Comparison of ENCODE assay signal across 1 cellular context in the genomic region with DNA sequence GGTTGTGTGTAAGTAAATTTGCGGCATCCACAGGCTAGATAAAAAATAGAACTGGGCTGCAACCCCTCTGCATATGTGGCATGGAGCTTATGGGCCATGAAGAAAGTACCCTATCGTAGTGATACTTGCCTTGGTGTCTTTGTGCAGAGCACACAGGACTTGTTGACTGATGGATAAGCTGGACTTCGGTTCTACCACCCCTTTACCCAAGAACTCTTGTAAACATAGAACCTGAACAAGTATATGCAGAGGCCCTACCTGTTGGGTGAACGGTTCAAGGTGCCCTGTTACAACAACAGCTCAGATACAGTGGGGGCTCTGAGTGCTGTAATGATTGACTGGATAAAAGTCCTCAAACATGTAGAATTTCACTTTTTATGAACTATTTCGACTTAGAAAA.
A peak's percentile ranks its signal among the peaks of the same experiment; 100 is the strongest.
TF ChIP-seq lines count a peak whose summit lies in the region.

No MANE protein-coding gene starts in this region.

TF ChIP-seq in HepG2, 621 proteins besides CTCF, POLR2A, EP300 and RAD21 (continued from another document and continues in another):
- TF ChIP-seq, protein P1, sequence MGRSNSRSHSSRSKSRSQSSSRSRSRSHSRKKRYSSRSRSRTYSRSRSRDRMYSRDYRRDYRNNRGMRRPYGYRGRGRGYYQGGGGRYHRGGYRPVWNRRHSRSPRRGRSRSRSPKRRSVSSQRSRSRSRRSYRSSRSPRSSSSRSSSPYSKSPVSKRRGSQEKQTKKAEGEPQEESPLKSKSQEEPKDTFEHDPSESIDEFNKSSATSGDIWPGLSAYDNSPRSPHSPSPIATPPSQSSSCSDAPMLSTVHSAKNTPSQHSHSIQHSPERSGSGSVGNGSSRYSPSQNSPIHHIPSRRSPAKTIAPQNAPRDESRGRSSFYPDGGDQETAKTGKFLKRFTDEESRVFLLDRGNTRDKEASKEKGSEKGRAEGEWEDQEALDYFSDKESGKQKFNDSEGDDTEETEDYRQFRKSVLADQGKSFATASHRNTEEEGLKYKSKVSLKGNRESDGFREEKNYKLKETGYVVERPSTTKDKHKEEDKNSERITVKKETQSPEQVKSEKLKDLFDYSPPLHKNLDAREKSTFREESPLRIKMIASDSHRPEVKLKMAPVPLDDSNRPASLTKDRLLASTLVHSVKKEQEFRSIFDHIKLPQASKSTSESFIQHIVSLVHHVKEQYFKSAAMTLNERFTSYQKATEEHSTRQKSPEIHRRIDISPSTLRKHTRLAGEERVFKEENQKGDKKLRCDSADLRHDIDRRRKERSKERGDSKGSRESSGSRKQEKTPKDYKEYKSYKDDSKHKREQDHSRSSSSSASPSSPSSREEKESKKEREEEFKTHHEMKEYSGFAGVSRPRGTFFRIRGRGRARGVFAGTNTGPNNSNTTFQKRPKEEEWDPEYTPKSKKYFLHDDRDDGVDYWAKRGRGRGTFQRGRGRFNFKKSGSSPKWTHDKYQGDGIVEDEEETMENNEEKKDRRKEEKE (IDR thresholded peaks at IDR 0.05): no peak
- no peak for TF ChIP-seq ZNF337 (CRISPR knock-in tag; IDR thresholded peaks at IDR 0.05; ENCODE audit: borderline replicate concordance, low read depth)
- TF ChIP-seq KMT2A (CRISPR knock-in tag; IDR thresholded peaks at IDR 0.05): peak; percentile 81
- no peak for TF ChIP-seq ZNF225 (CRISPR knock-in tag; IDR thresholded peaks at IDR 0.05)
- TF ChIP-seq, protein P2, sequence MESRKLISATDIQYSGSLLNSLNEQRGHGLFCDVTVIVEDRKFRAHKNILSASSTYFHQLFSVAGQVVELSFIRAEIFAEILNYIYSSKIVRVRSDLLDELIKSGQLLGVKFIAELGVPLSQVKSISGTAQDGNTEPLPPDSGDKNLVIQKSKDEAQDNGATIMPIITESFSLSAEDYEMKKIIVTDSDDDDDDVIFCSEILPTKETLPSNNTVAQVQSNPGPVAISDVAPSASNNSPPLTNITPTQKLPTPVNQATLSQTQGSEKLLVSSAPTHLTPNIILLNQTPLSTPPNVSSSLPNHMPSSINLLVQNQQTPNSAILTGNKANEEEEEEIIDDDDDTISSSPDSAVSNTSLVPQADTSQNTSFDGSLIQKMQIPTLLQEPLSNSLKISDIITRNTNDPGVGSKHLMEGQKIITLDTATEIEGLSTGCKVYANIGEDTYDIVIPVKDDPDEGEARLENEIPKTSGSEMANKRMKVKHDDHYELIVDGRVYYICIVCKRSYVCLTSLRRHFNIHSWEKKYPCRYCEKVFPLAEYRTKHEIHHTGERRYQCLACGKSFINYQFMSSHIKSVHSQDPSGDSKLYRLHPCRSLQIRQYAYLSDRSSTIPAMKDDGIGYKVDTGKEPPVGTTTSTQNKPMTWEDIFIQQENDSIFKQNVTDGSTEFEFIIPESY (CRISPR knock-in tag; IDR thresholded peaks at IDR 0.05): no peak; the same call in 1 of the 2 replicates
- TF ChIP-seq, protein P3, sequence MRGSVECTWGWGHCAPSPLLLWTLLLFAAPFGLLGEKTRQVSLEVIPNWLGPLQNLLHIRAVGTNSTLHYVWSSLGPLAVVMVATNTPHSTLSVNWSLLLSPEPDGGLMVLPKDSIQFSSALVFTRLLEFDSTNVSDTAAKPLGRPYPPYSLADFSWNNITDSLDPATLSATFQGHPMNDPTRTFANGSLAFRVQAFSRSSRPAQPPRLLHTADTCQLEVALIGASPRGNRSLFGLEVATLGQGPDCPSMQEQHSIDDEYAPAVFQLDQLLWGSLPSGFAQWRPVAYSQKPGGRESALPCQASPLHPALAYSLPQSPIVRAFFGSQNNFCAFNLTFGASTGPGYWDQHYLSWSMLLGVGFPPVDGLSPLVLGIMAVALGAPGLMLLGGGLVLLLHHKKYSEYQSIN (CRISPR knock-in tag; IDR thresholded peaks at IDR 0.05; ENCODE audit: borderline replicate concordance): no peak
- no peak for TF ChIP-seq ZNF354B (CRISPR knock-in tag; IDR thresholded peaks at IDR 0.05)
- no peak for TF ChIP-seq ZNF44 (CRISPR knock-in tag; IDR thresholded peaks at IDR 0.05)
- TF ChIP-seq NFKB2 (CRISPR knock-in tag; IDR thresholded peaks at IDR 0.05; ENCODE audit: borderline replicate concordance): no peak
- TF ChIP-seq KDM2A (CRISPR knock-in tag; IDR thresholded peaks at IDR 0.05; ENCODE audit: borderline replicate concordance, low read depth): no peak
- TF ChIP-seq, protein P4, sequence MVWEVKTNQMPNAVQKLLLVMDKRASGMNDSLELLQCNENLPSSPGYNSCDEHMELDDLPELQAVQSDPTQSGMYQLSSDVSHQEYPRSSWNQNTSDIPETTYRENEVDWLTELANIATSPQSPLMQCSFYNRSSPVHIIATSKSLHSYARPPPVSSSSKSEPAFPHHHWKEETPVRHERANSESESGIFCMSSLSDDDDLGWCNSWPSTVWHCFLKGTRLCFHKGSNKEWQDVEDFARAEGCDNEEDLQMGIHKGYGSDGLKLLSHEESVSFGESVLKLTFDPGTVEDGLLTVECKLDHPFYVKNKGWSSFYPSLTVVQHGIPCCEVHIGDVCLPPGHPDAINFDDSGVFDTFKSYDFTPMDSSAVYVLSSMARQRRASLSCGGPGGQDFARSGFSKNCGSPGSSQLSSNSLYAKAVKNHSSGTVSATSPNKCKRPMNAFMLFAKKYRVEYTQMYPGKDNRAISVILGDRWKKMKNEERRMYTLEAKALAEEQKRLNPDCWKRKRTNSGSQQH (CRISPR knock-in tag; IDR thresholded peaks at IDR 0.05; ENCODE audit: low read depth): no peak
- peak; percentile 65; the same call in 1 of the 2 replicates for TF ChIP-seq PHF21A (CRISPR knock-in tag; IDR thresholded peaks at IDR 0.05)
- TF ChIP-seq ZNF747 (CRISPR knock-in tag; IDR thresholded peaks at IDR 0.05; ENCODE audit: borderline replicate concordance): no peak
- TF ChIP-seq RELA (CRISPR knock-in tag; IDR thresholded peaks at IDR 0.05): no peak
- no peak for TF ChIP-seq ZNF24 (IDR thresholded peaks at IDR 0.05)
- TF ChIP-seq, protein P5, sequence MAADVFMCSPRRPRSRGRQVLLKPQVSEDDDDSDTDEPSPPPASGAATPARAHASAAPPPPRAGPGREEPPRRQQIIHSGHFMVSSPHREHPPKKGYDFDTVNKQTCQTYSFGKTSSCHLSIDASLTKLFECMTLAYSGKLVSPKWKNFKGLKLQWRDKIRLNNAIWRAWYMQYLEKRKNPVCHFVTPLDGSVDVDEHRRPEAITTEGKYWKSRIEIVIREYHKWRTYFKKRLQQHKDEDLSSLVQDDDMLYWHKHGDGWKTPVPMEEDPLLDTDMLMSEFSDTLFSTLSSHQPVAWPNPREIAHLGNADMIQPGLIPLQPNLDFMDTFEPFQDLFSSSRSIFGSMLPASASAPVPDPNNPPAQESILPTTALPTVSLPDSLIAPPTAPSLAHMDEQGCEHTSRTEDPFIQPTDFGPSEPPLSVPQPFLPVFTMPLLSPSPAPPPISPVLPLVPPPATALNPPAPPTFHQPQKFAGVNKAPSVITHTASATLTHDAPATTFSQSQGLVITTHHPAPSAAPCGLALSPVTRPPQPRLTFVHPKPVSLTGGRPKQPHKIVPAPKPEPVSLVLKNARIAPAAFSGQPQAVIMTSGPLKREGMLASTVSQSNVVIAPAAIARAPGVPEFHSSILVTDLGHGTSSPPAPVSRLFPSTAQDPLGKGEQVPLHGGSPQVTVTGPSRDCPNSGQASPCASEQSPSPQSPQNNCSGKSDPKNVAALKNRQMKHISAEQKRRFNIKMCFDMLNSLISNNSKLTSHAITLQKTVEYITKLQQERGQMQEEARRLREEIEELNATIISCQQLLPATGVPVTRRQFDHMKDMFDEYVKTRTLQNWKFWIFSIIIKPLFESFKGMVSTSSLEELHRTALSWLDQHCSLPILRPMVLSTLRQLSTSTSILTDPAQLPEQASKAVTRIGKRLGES (CRISPR knock-in tag; IDR thresholded peaks at IDR 0.05; ENCODE audit: borderline replicate concordance): no peak
- peak; percentile 43; the same call in 1 of the 2 replicates for TF ChIP-seq SOX13 (IDR thresholded peaks at IDR 0.05)
- TF ChIP-seq SOX13 (CRISPR knock-in tag; conservative IDR thresholded peaks at IDR 0.05 in 1 of 2, IDR thresholded peaks at IDR 0.05 in 1 of 2): peak in 1 of 2 experiments; percentile 86; a peak in 2 of 4 replicates
- TF ChIP-seq SP140L (CRISPR knock-in tag; IDR thresholded peaks at IDR 0.05; ENCODE audit: borderline replicate concordance): no peak
- TF ChIP-seq, protein P6, sequence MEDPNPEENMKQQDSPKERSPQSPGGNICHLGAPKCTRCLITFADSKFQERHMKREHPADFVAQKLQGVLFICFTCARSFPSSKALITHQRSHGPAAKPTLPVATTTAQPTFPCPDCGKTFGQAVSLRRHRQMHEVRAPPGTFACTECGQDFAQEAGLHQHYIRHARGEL (CRISPR knock-in tag; IDR thresholded peaks at IDR 0.05): no peak
- TF ChIP-seq NCOA1 (CRISPR knock-in tag; IDR thresholded peaks at IDR 0.05): no peak
- no peak for TF ChIP-seq TBL1XR1 (IDR thresholded peaks at IDR 0.05; ENCODE audit: borderline replicate concordance, low read length, partially characterized antibody)
- TF ChIP-seq MEIS1 (CRISPR knock-in tag; IDR thresholded peaks at IDR 0.05; ENCODE audit: borderline replicate concordance): no peak; the same call in 1 of the 2 replicates
- TF ChIP-seq FOXM1 (CRISPR knock-in tag; IDR thresholded peaks at IDR 0.05): no peak
- TF ChIP-seq HOXA7 (CRISPR knock-in tag; IDR thresholded peaks at IDR 0.05): no peak
- no peak for TF ChIP-seq HNRNPUL1 (IDR thresholded peaks at IDR 0.05; ENCODE audit: low read depth, low read length)
- TF ChIP-seq, protein P7, sequence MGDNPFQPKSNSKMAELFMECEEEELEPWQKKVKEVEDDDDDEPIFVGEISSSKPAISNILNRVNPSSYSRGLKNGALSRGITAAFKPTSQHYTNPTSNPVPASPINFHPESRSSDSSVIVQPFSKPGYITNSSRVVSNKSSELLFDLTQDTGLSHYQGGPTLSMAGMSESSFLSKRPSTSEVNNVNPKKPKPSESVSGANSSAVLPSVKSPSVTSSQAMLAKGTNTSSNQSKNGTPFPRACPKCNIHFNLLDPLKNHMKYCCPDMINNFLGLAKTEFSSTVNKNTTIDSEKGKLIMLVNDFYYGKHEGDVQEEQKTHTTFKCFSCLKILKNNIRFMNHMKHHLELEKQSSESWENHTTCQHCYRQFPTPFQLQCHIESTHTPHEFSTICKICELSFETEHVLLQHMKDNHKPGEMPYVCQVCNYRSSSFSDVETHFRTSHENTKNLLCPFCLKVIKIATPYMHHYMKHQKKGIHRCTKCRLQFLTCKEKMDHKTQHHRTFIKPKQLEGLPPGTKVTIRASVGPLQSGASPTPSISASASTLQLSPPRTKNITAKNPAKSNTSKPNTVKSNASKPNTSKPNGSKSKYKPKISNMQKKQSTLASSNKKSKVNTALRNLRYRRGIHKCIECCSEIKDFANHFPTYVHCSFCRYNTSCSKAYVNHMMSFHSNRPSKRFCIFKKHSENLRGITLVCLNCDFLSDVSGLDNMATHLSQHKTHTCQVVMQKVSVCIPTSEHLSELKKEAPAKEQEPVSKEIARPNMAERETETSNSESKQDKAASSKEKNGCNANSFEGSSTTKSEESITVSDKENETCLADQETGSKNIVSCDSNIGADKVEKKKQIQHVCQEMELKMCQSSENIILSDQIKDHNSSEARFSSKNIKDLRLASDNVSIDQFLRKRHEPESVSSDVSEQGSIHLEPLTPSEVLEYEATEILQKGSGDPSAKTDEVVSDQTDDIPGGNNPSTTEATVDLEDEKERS (CRISPR knock-in tag; IDR thresholded peaks at IDR 0.05): peak; percentile 64; the same call in 1 of the 2 replicates
- TF ChIP-seq AGO1 (IDR thresholded peaks at IDR 0.05; ENCODE audit: low read depth, low read length, poor library complexity, severe bottlenecking): no peak
- TF ChIP-seq ZFP41 (CRISPR knock-in tag; IDR thresholded peaks at IDR 0.05; ENCODE audit: borderline replicate concordance): no peak
- no peak for TF ChIP-seq PTBP1 (IDR thresholded peaks at IDR 0.05; ENCODE audit: low read depth, low read length, poor library complexity, severe bottlenecking)
- TF ChIP-seq, protein P8, sequence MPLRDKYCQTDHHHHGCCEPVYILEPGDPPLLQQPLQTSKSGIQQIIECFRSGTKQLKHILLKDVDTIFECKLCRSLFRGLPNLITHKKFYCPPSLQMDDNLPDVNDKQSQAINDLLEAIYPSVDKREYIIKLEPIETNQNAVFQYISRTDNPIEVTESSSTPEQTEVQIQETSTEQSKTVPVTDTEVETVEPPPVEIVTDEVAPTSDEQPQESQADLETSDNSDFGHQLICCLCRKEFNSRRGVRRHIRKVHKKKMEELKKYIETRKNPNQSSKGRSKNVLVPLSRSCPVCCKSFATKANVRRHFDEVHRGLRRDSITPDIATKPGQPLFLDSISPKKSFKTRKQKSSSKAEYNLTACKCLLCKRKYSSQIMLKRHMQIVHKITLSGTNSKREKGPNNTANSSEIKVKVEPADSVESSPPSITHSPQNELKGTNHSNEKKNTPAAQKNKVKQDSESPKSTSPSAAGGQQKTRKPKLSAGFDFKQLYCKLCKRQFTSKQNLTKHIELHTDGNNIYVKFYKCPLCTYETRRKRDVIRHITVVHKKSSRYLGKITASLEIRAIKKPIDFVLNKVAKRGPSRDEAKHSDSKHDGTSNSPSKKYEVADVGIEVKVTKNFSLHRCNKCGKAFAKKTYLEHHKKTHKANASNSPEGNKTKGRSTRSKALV (CRISPR knock-in tag; IDR thresholded peaks at IDR 0.05): 0 out of 2 replicates have a peak, but pooled peaks have one; percentile 26
- TF ChIP-seq, protein P9, sequence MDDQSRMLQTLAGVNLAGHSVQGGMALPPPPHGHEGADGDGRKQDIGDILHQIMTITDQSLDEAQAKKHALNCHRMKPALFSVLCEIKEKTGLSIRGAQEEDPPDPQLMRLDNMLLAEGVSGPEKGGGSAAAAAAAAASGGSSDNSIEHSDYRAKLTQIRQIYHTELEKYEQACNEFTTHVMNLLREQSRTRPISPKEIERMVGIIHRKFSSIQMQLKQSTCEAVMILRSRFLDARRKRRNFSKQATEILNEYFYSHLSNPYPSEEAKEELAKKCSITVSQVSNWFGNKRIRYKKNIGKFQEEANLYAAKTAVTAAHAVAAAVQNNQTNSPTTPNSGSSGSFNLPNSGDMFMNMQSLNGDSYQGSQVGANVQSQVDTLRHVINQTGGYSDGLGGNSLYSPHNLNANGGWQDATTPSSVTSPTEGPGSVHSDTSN (CRISPR knock-in tag; IDR thresholded peaks at IDR 0.05; ENCODE audit: borderline replicate concordance): no peak
- TF ChIP-seq, protein P10, sequence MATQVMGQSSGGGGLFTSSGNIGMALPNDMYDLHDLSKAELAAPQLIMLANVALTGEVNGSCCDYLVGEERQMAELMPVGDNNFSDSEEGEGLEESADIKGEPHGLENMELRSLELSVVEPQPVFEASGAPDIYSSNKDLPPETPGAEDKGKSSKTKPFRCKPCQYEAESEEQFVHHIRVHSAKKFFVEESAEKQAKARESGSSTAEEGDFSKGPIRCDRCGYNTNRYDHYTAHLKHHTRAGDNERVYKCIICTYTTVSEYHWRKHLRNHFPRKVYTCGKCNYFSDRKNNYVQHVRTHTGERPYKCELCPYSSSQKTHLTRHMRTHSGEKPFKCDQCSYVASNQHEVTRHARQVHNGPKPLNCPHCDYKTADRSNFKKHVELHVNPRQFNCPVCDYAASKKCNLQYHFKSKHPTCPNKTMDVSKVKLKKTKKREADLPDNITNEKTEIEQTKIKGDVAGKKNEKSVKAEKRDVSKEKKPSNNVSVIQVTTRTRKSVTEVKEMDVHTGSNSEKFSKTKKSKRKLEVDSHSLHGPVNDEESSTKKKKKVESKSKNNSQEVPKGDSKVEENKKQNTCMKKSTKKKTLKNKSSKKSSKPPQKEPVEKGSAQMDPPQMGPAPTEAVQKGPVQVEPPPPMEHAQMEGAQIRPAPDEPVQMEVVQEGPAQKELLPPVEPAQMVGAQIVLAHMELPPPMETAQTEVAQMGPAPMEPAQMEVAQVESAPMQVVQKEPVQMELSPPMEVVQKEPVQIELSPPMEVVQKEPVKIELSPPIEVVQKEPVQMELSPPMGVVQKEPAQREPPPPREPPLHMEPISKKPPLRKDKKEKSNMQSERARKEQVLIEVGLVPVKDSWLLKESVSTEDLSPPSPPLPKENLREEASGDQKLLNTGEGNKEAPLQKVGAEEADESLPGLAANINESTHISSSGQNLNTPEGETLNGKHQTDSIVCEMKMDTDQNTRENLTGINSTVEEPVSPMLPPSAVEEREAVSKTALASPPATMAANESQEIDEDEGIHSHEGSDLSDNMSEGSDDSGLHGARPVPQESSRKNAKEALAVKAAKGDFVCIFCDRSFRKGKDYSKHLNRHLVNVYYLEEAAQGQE (IDR thresholded peaks at IDR 0.05; ENCODE audit: borderline replicate concordance in 1 of 2, low read depth in 1 of 2, low read length in 2 of 2): no peak
- no peak for TF ChIP-seq KLF11 (CRISPR knock-in tag; IDR thresholded peaks at IDR 0.05)
- no peak for TF ChIP-seq YEATS2 (CRISPR knock-in tag; IDR thresholded peaks at IDR 0.05; ENCODE audit: borderline replicate concordance)
